8 cellular contexts compared by ENCODE assay signal in genomic region chr4:5050520-5050955, GRCh38. TPM values are rescaled to one million over a fixed set of nuclear protein-coding genes. Genes with fewer than 3 reads are reported as not detected.
DNase-seq lines count a peak whose midpoint lies in the region; ATAC-seq, FAIRE-seq and TF ChIP-seq lines count a peak whose summit lies in the region.

No MANE protein-coding gene starts in this region.

- H3K4me3 ChIP-seq in H7 (ENCODE audit: insufficient read depth, low read depth, low read length) (peak overlapping the region; percentile 61), right atrium auricular region (peak overlapping the region; percentile 38 to 54), pancreas (peak overlapping the region in 2 of 4 donors; percentile 41 to 60)

- ATAC-seq in pancreas: peak; percentile 79 to 94 (median 90)
- no peak for ATAC-seq in HG02798 (IDR thresholded peaks at IDR 0.05; ENCODE audit: poor library complexity, unreplicated experiment)
- ATAC-seq in GM21447 (IDR thresholded peaks at IDR 0.05; ENCODE audit: unreplicated experiment): no peak

- H3K36me3 ChIP-seq in H7 (replicated peaks; ENCODE audit: control insufficient read depth, insufficient read depth, low read length): no peaks in the 10 kb centered on the region
- no peaks in the 10 kb centered on the region for H3K36me3 ChIP-seq in right atrium auricular region
- H3K36me3 ChIP-seq in pancreas: no peaks in the 10 kb centered on the region

- 1 to 3% methylated on average over 22 to 25 of the region's 25 CpGs for WGBS in pancreas, 2 donors

- peaks cover 30% of the 10 kb centered on the region for H3K27me3 ChIP-seq in H7 (ENCODE audit: control insufficient read depth, insufficient read depth, low read length)
- peaks cover 0 to 6% of the 10 kb centered on the region in 2 donors for H3K27me3 ChIP-seq in right atrium auricular region
- H3K27me3 ChIP-seq in pancreas: peaks cover 0 to 7% (median 0%) of the 10 kb centered on the region in 4 donors

- H3K27ac ChIP-seq in right atrium auricular region (no peak overlapping the region), pancreas (no peak overlapping the region)

- peaks cover 0 to 19% of the 10 kb centered on the region in 2 donors for H3K4me1 ChIP-seq in right atrium auricular region
- peaks cover 0 to 9% (median 4%) of the 10 kb centered on the region in 3 donors for H3K4me1 ChIP-seq in pancreas

- H3K9me3 ChIP-seq in right atrium auricular region (no peaks in the 10 kb centered on the region), pancreas (no peaks in the 10 kb centered on the region)

- DNase-seq in DMS153 (lab: John Stamatoyannopoulos, UW) (peak; percentile 28), H7 (peak; percentile 89), NCI-H526 (lab: John Stamatoyannopoulos, UW) (peak; percentile 62 to 94), anterior cingulate cortex (lab: John Stamatoyannopoulos, UW) (peak in 56 of 58 donors; percentile 6 to 83 (median 47)), right atrium auricular region (ENCODE audit: low spot score) (peak; percentile 78), pancreas (peak; percentile 47 to 83 (median 68))

- intact Hi-C loops in pancreas (cut with DNase I): loop anchor here in 1 of 3 donors (5.0 to 10.0 kb wide), 2 partner anchors 92 to 764 kb away; no protein-coding TSS in a partner anchor

- TF ChIP-seq CTCF in right atrium auricular region (IDR thresholded peaks at IDR 0.05): peak; percentile 25 to 78
- peak; percentile 22 to 54 (median 36) for TF ChIP-seq CTCF in pancreas (IDR thresholded peaks at IDR 0.05)

- FAIRE-seq in pancreas (lab: Jason Lieb, UNC): no peak

RNA-seq across cellular contexts. Expression of gene STK32B, which starts 0.7 kb away (rescaled TPM):
- total RNA-seq in H7 (2014; rRNA removed; shearing (Covaris generic)): 2.4 and 2.8 TPM in 2 replicates
- total RNA-seq in right atrium auricular region (under 1 TPM; 0.31 to 0.59 TPM), pancreas (1 to 10 TPM in 5 of 6 donors, under 1 TPM in 1; 0.55 to 2.4 (median 1.4) TPM)
- polyA plus RNA-seq in pancreas: 1 to 10 TPM; 1.8 to 6.6 TPM

RNA-seq across cellular contexts. Expression of gene CYTL1, which starts 31.3 kb away (rescaled TPM):
- 1.5 and 3.5 TPM in 2 replicates for total RNA-seq in H7 (2014; rRNA removed; shearing (Covaris generic))
- total RNA-seq in right atrium auricular region: not detected
- under 1 TPM; 0.19 to 0.70 (median 0.46) TPM for total RNA-seq in pancreas
- polyA plus RNA-seq in pancreas: under 1 TPM; 0.23 to 0.35 TPM

Comparison
In these comparisons a context has a peak if more than half of its experiments do, and no peak if none do; other contexts are left out.
1. DNase-seq: peak in every context shown above with its lines; median percentile 89 in H7; 78 in NCI-H526; 78 in right atrium auricular region; 68 in pancreas; 47 in anterior cingulate cortex; 28 in DMS153.
2. ATAC-seq: peak in pancreas (4 of 4); none in HG02798 (single experiment) and GM21447 (single experiment).